27 cellular contexts compared by ENCODE assay signal in genomic region chr1:213568929-213569815, GRCh38.
DNase-seq lines count a peak whose midpoint lies in the region; ATAC-seq and TF ChIP-seq lines count a peak whose summit lies in the region.
"Had no signal": no experiment of that assay in that cellular context is flagged by ENCODE, and none has a peak within 500 bp of the region (broad histone marks: within the 10 kb centered on the region; RNA-seq: fewer than 3 reads in every experiment).

No MANE protein-coding gene starts in this region.

- no peak overlapping the region for H3K27ac Mint-ChIP-seq in CD4-positive, alpha-beta T cell
- H3K27ac Mint-ChIP-seq in neural progenitor cell, result no peak overlapping the region
- H3K27ac Mint-ChIP-seq: activated CD8-positive, alpha-beta memory T cell treated with anti-CD3 and anti-CD28 coated beads, Interleukin-2, amount 10 ng/mL, durations not matched to agents 7 days and 5 days; activated naive CD8-positive, alpha-beta T cell treated with anti-CD3 and anti-CD28 coated beads, Interleukin-2, amount 10 ng/mL, durations not matched to agents 7 days and 5 days; activated T-helper 17 cell treated with anti-CD3 and anti-CD28 coated beads, Interleukin-2, amount 50 U/mL, for 72 hours; CD4-positive, CD25-positive, alpha-beta regulatory T cell; mesothelial cell of epicardium; nephron; stimulated activated naive B cell treated with anti-CD40 and anti-IgM and Interleukin-4, amounts not matched to agents 10 μg/mL and 1 μg/mL and 100 μg/mL, for 72 hours; T-cell had no signal

- H3K36me3 Mint-ChIP-seq in CD4-positive, alpha-beta T cell (ENCODE audit: low read depth), result no peaks in the 10 kb centered on the region
- peaks cover 3% of the 10 kb centered on the region for H3K36me3 Mint-ChIP-seq in neural progenitor cell
- H3K36me3 Mint-ChIP-seq: activated CD8-positive, alpha-beta memory T cell treated with anti-CD3 and anti-CD28 coated beads, Interleukin-2, amount 10 ng/mL, durations not matched to agents 7 days and 5 days; activated naive CD8-positive, alpha-beta T cell treated with anti-CD3 and anti-CD28 coated beads, Interleukin-2, amount 10 ng/mL, durations not matched to agents 7 days and 5 days; CD4-positive, CD25-positive, alpha-beta regulatory T cell; T-cell had no signal

- no peaks in the 10 kb centered on the region for H3K79me2 ChIP-seq in neural progenitor cell (ENCODE audit: low read depth)

- H3K36me3 ChIP-seq in neural progenitor cell, result no peaks in the 10 kb centered on the region
- H3K36me3 ChIP-seq: left ventricle myocardium inferior, thoracic aorta had no signal

- peaks cover 4% of the 10 kb centered on the region for H3K9me3 ChIP-seq in CD4-positive, alpha-beta T cell (ENCODE audit: control insufficient read depth, low read length)
- peaks cover 5% of the 10 kb centered on the region for H3K9me3 ChIP-seq in neural progenitor cell (ENCODE audit: low read depth)
- H3K9me3 ChIP-seq: thoracic aorta had no signal

- H3K27ac ChIP-seq in CD4-positive, alpha-beta T cell (ENCODE audit: low read depth, low read length), result no peak overlapping the region
- H3K27ac ChIP-seq in neural progenitor cell, result no peak overlapping the region
- H3K27ac ChIP-seq: left ventricle myocardium inferior, thoracic aorta had no signal

- no peaks in the 10 kb centered on the region for H4K20me1 ChIP-seq in neural progenitor cell (ENCODE audit: low read depth)

- no peak overlapping the region for H3K4me3 ChIP-seq in neural progenitor cell
- H3K4me3 ChIP-seq: left ventricle myocardium inferior, thoracic aorta had no signal

- H3K4me3 Mint-ChIP-seq in CD4-positive, alpha-beta T cell, result no peak overlapping the region
- H3K4me3 Mint-ChIP-seq in neural progenitor cell, result no peak overlapping the region
- H3K4me3 Mint-ChIP-seq: activated CD8-positive, alpha-beta memory T cell treated with anti-CD3 and anti-CD28 coated beads, Interleukin-2, amount 10 ng/mL, durations not matched to agents 7 days and 5 days; activated naive CD8-positive, alpha-beta T cell treated with anti-CD3 and anti-CD28 coated beads, Interleukin-2, amount 10 ng/mL, durations not matched to agents 7 days and 5 days; activated T-helper 17 cell treated with anti-CD3 and anti-CD28 coated beads, Interleukin-2, amount 50 U/mL, for 72 hours; CD4-positive, CD25-positive, alpha-beta regulatory T cell; mesothelial cell of epicardium; nephron; stimulated activated naive B cell treated with anti-CD40 and anti-IgM and Interleukin-4, amounts not matched to agents 10 μg/mL and 1 μg/mL and 100 μg/mL, for 72 hours; T-cell had no signal

- DNase-seq in DMS153 treated with DMSO at 0.1 percent for 48 hours (lab: John Stamatoyannopoulos, UW; ENCODE audit: unreplicated experiment), result peak; percentile 94
- peak; percentile 32 for DNase-seq in NCI-H1436 (lab: John Stamatoyannopoulos, UW)
- DNase-seq in NCI-H774 (lab: John Stamatoyannopoulos, UW), result peak; percentile 82
- DNase-seq in kidney tubule cell (ENCODE audit: low spot score), result peak; percentile 10
- DNase-seq in glomerular visceral epithelial cell (ENCODE audit: extremely low spot score), result no peak
- no peak for DNase-seq in CD4-positive, alpha-beta T cell
- no peak for DNase-seq in neural progenitor cell (ENCODE audit: low spot score)
- DNase-seq: activated CD4-positive, alpha-beta T cell treated with anti-CD3 and anti-CD28 coated beads for 4 hours; activated CD8-positive, alpha-beta memory T cell treated with anti-CD3 and anti-CD28 coated beads, Interleukin-2, amount 10 ng/mL, durations not matched to agents 7 days and 5 days; activated naive CD8-positive, alpha-beta T cell treated with anti-CD3 and anti-CD28 coated beads, Interleukin-2, amount 10 ng/mL, durations not matched to agents 7 days and 5 days; CD4-positive, CD25-positive, alpha-beta regulatory T cell; DND-41; effector memory CD4-positive, alpha-beta T cell; GOT3; left ventricle myocardium inferior; MM.1S; NCI-H524; OCI-M1; posterior cingulate gyrus; SIG-M5; stimulated activated CD4-positive, alpha-beta T cell treated with anti-CD3 and anti-CD28 coated beads, Interleukin-1b, Interleukin-23, amount 100 ng/mL, for 48 hours; stimulated activated naive B cell treated with anti-CD40 and anti-IgM and Interleukin-4, amounts not matched to agents 10 μg/mL and 1 μg/mL and 100 μg/mL, for 72 hours; T-cell had no signal

- no peak for ATAC-seq in CD4-positive, alpha-beta T cell (ENCODE audit: poor library complexity)
- ATAC-seq: activated CD8-positive, alpha-beta memory T cell treated with anti-CD3 and anti-CD28 coated beads, Interleukin-2, amount 10 ng/mL, durations not matched to agents 7 days and 5 days; activated T-helper 17 cell treated with anti-CD3 and anti-CD28 coated beads, Interleukin-2, amount 50 U/mL, for 72 hours; stimulated activated naive B cell treated with anti-CD40 and anti-IgM and Interleukin-4, amounts not matched to agents 10 μg/mL and 1 μg/mL and 100 μg/mL, for 72 hours; T-cell had no signal

- no peak overlapping the region for H3K4me2 ChIP-seq in neural progenitor cell

- TF ChIP-seq CTCF in CD4-positive, alpha-beta T cell (IDR thresholded peaks at IDR 0.05), result no peak
- no peak for TF ChIP-seq CTCF in neural progenitor cell (IDR thresholded peaks at IDR 0.05)

- H3K9me3 Mint-ChIP-seq in CD4-positive, alpha-beta T cell, result peaks cover 8% of the 10 kb centered on the region
- H3K9me3 Mint-ChIP-seq in neural progenitor cell, result peaks cover 10% of the 10 kb centered on the region

- H3K27me3 ChIP-seq in CD4-positive, alpha-beta T cell (ENCODE audit: control insufficient read depth, insufficient read depth, low read length), result no peaks in the 10 kb centered on the region
- H3K27me3 ChIP-seq in neural progenitor cell, result no peaks in the 10 kb centered on the region

- no peaks in the 10 kb centered on the region for H3K4me1 ChIP-seq in neural progenitor cell
- H3K4me1 ChIP-seq: left ventricle myocardium inferior had no signal

- peaks cover 12% of the 10 kb centered on the region for H3K27me3 Mint-ChIP-seq in CD4-positive, alpha-beta T cell
- peaks cover 4% of the 10 kb centered on the region for H3K27me3 Mint-ChIP-seq in neural progenitor cell (ENCODE audit: insufficient read depth, low read depth)
- H3K27me3 Mint-ChIP-seq: activated CD8-positive, alpha-beta memory T cell treated with anti-CD3 and anti-CD28 coated beads, Interleukin-2, amount 10 ng/mL, durations not matched to agents 7 days and 5 days; activated naive CD8-positive, alpha-beta T cell treated with anti-CD3 and anti-CD28 coated beads, Interleukin-2, amount 10 ng/mL, durations not matched to agents 7 days and 5 days; CD4-positive, CD25-positive, alpha-beta regulatory T cell had no signal

- CTCF ChIA-PET in CD4-positive, alpha-beta T cell (lab: Charles Lee), result no interaction called here

- H2AFZ ChIP-seq in neural progenitor cell (replicated peaks), result no peak overlapping the region

- no peak overlapping the region for H3K9ac ChIP-seq in neural progenitor cell

- H3F3A ChIP-seq in neural progenitor cell (ENCODE audit: low read depth), result no peaks in the 10 kb centered on the region

- no peaks in the 10 kb centered on the region for H3K4me1 Mint-ChIP-seq in CD4-positive, alpha-beta T cell (ENCODE audit: low read depth)
- H3K4me1 Mint-ChIP-seq in neural progenitor cell, result peaks cover 4% of the 10 kb centered on the region
- H3K4me1 Mint-ChIP-seq: activated CD8-positive, alpha-beta memory T cell treated with anti-CD3 and anti-CD28 coated beads, Interleukin-2, amount 10 ng/mL, durations not matched to agents 7 days and 5 days; activated naive CD8-positive, alpha-beta T cell treated with anti-CD3 and anti-CD28 coated beads, Interleukin-2, amount 10 ng/mL, durations not matched to agents 7 days and 5 days; activated T-helper 17 cell treated with anti-CD3 and anti-CD28 coated beads, Interleukin-2, amount 50 U/mL, for 72 hours; CD4-positive, CD25-positive, alpha-beta regulatory T cell; nephron; stimulated activated naive B cell treated with anti-CD40 and anti-IgM and Interleukin-4, amounts not matched to agents 10 μg/mL and 1 μg/mL and 100 μg/mL, for 72 hours; T-cell had no signal

- intact Hi-C loops in CD4-positive, alpha-beta T cell (cut with DNase I, micrococcal nuclease), result no loop called here

- POLR2A ChIA-PET in CD4-positive, alpha-beta T cell (lab: Charles Lee), result no interaction called here

Comparison
In these comparisons a context has a peak if more than half of its experiments do, and no peak if none do; other contexts are left out.
1. DNase-seq: peak in DMS153 treated with DMSO at 0.1 percent for 48 hours (single experiment), NCI-H1436 (single experiment), NCI-H774 (single experiment) and kidney tubule cell (single experiment); none in glomerular visceral epithelial cell (single experiment), CD4-positive, alpha-beta T cell (0 of 10) and neural progenitor cell (single experiment).